8 cellular contexts compared by ENCODE assay signal in the genomic region with DNA sequence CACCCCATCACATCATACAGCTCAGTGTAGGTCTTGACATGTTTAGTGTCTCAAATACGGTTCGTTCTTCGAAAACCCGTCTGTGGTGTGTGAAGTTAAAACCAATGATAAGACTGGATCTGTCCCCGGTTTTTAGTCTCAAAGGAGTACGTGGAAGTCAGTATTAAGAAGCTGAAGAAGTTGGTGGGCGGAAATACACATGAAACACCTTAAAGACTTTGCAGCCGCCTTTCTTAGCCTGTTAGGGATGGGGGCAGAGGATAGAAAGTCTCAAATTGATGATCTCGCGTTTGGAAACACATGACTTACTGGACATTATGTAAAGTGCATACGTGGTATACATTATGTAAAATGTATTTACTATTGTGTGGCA. TPM values are rescaled to one million over a fixed set of nuclear protein-coding genes. Genes with fewer than 3 reads are reported as not detected.
A peak's percentile ranks its signal among the peaks of the same experiment; 100 is the strongest.
DNase-seq lines count a peak whose midpoint lies in the region; ATAC-seq and TF ChIP-seq lines count a peak whose summit lies in the region.

No MANE protein-coding gene starts in this region.

- peaks cover 27% of the 10 kb centered on the region for H3K36me3 ChIP-seq in BLaER1

- H3K4me2 ChIP-seq in BLaER1 = peak overlapping the region; percentile 87

- H3K9me3 Mint-ChIP-seq in natural killer cell = no peaks in the 10 kb centered on the region

- peak overlapping the region; percentile 93 to 94 for H3K27ac Mint-ChIP-seq in natural killer cell

- peak overlapping the region; percentile 100 for H3K4me3 ChIP-seq in BLaER1
- peak overlapping the region; percentile 78 for H3K4me3 ChIP-seq in LNCaP clone FGC (ENCODE audit: low read depth, low read length)

- peaks cover 43 to 44% of the 10 kb centered on the region in 2 donors for H3K4me1 Mint-ChIP-seq in natural killer cell

- peak overlapping the region; percentile 98 for H3K4me3 Mint-ChIP-seq in natural killer cell

- H3K9me3 ChIP-seq in BLaER1 = no peaks in the 10 kb centered on the region

- intact Hi-C loops in natural killer cell (cut with micrococcal nuclease) = loop anchor here (1.0 to 2.0 kb wide), 2 partner anchors 54 to 251 kb away; a partner anchor contains a TSS

- H3K4me1 ChIP-seq in BLaER1 = peaks cover 35% of the 10 kb centered on the region

- DNase-seq in LNCaP clone FGC (ENCODE audit: low read depth) = no peak
- peak; percentile 30 for DNase-seq in dermis blood vessel endothelial cell
- DNase-seq in natural killer cell = no peak
- DNase-seq in NCI-H187 treated with DMSO at 0.1 percent for 48 hours (lab: John Stamatoyannopoulos, UW) = no peak
- DNase-seq in SW 1271 (lab: John Stamatoyannopoulos, UW) = no peak
- no peak for DNase-seq in cerebellar cortex (ENCODE audit: low spot score)

- ATAC-seq in natural killer cell = no peak
- no peak for ATAC-seq in GM18867 (IDR thresholded peaks at IDR 0.05; ENCODE audit: unreplicated experiment)

- no peaks in the 10 kb centered on the region for H3K27me3 ChIP-seq in BLaER1

- H3K36me3 Mint-ChIP-seq in natural killer cell = no peaks in the 10 kb centered on the region

- H4K20me1 ChIP-seq in BLaER1 = peaks cover 53% of the 10 kb centered on the region

- no peaks in the 10 kb centered on the region for H3K27me3 Mint-ChIP-seq in natural killer cell (ENCODE audit: low read depth in 2 of 2)

- TF ChIP-seq CTCF in LNCaP clone FGC (IDR thresholded peaks at IDR 0.05; ENCODE audit: control insufficient read depth, extremely low read depth, insufficient read depth) (no peak), natural killer cell (IDR thresholded peaks at IDR 0.05) (no peak)

- H3K27ac ChIP-seq in BLaER1 = peak overlapping the region; percentile 98

- H3K9ac ChIP-seq in BLaER1 = peak overlapping the region; percentile 99

RNA-seq across cellular contexts. Expression of a gene that starts 1.0 kb away (rescaled TPM):
- total RNA-seq in dermis blood vessel endothelial cell = 21.1 and 21.3 TPM in 2 replicates
- total RNA-seq in natural killer cell = 10 to 100 TPM; 41.7 to 49.8 (median 46.0) TPM

RNA-seq across cellular contexts. Expression of a gene that starts 54.8 kb away (rescaled TPM):
- total RNA-seq in dermis blood vessel endothelial cell = 41.5 and 56.5 TPM in 2 replicates
- total RNA-seq in natural killer cell = 100 to 1,000 TPM; 133 to 151 (median 149) TPM
